In genomic region chr12:6843118-6843902, GRCh38 we compare ENCODE assay signal across 1 cellular context.
TF ChIP-seq lines count a peak whose summit lies in the region.

No MANE protein-coding gene starts in this region.

TF ChIP-seq in HEK293, 187 proteins besides CTCF, POLR2A, EP300 and RAD21 (continued from another document):
- TF ChIP-seq ZNF280C (tag by site-specific recombination; IDR thresholded peaks at IDR 0.05) (no peak), ZNF350 (tag by site-specific recombination; IDR thresholded peaks at IDR 0.05) (no peak)
